ENCODE assay signal across 16 cellular contexts in the genomic region with DNA sequence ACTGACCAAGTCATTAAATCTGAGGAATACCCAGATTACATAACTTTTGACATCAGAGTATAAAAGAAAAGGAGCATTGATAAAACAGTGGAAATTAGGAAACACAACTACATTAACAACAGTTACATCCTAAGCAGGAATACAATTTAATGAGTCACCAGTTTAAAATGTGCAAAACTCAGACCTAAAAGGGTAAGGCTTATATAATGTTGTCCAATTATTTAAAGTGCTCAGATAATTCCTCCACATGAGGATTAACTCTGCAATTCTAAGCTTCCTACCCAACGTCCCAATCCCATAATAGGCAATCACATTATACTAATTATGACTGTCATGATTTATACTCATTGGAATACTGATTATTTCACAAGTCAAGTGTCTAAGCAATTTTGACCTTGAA. TPM values are rescaled to one million over a fixed set of nuclear protein-coding genes. Genes with fewer than 3 reads are reported as not detected.
DNase-seq lines count a peak whose midpoint lies in the region; ATAC-seq and TF ChIP-seq lines count a peak whose summit lies in the region.
"Had no signal": no experiment of that assay in that cellular context is flagged by ENCODE, and none has a peak within 500 bp of the region (broad histone marks: within the 10 kb centered on the region; RNA-seq: fewer than 3 reads in every experiment).

No MANE protein-coding gene starts in this region.

- no peaks in the 10 kb centered on the region for H3K36me3 ChIP-seq in PC-3 (ENCODE audit: low read depth, low read length)
- H3K36me3 ChIP-seq: ascending aorta, thoracic aorta had no signal

- no peaks in the 10 kb centered on the region for H3K9me2 ChIP-seq in PC-3 (replicated peaks; ENCODE audit: low read length)

- DNase-seq in EH (ENCODE audit: low read depth) (peak; percentile 82), PC-3 (peak; percentile 56), dermis blood vessel endothelial cell (peak; percentile 54), omental fat pad (ENCODE audit: low spot score) (no peak), NCI-H748 treated with DMSO at 0.1 percent for 48 hours (lab: John Stamatoyannopoulos, UW) (no peak), Ammon's horn (ENCODE audit: low spot score) (no peak), head of caudate nucleus (no peak)
- DNase-seq: activated CD8-positive, alpha-beta T cell treated with anti-CD3 and anti-CD28 coated beads, Interleukin-2, amount 10 ng/mL, durations not matched to agents 7 days and 5 days; activated effector memory CD4-positive, alpha-beta T cell treated with Interleukin-2 at 50 U/mL for 16 hours; DND-41; effector memory CD4-positive, alpha-beta T cell; kidney glomerular epithelial cell had no signal

- H2AFZ ChIP-seq in PC-3 (ENCODE audit: low read length), result no peak overlapping the region

- no TSS peak for BruUV-seq in PC-3 (replicated peaks; lab: Mats Ljungman, UMichigan)

- H3K27me3 ChIP-seq in PC-3 (ENCODE audit: low read length), result no peaks in the 10 kb centered on the region
- H3K27me3 ChIP-seq: ascending aorta had no signal

- H3K27ac ChIP-seq in PC-3 (ENCODE audit: low read length), result no peak overlapping the region
- H3K27ac ChIP-seq: ascending aorta, C4-2B had no signal

- H3K4me3 ChIP-seq in PC-3 (ENCODE audit: low read length), result no peak overlapping the region
- H3K4me3 ChIP-seq: ascending aorta, thoracic aorta had no signal

- no peaks in the 10 kb centered on the region for H3K9me3 ChIP-seq in PC-3 (ENCODE audit: low read length)
- H3K9me3 ChIP-seq: ascending aorta, thoracic aorta had no signal

- TF ChIP-seq CTCF in PC-3 (conservative IDR thresholded peaks at IDR 0.05; ENCODE audit: low read depth, low read length) (no peak), omental fat pad (IDR thresholded peaks at IDR 0.05) (no peak)

- intact Hi-C loops in PC-3 (cut with micrococcal nuclease) (no loop called here), head of caudate nucleus (cut with DNase I) (loop anchor here (10.0 kb wide), 1 partner anchor 54 kb away; no protein-coding TSS in a partner anchor)

- POLR2A ChIA-PET in PC-3 (lab: Charles Lee; ENCODE audit: unreplicated experiment), result no interaction called here

- H3K4me1 ChIP-seq in PC-3 (ENCODE audit: insufficient read depth, low read length), result peaks cover 9% of the 10 kb centered on the region

- CTCF ChIA-PET in PC-3 (lab: Charles Lee), result no interaction called here

- no peak overlapping the region for H3K9ac ChIP-seq in PC-3 (ENCODE audit: low read length)

- H3K79me2 ChIP-seq in PC-3 (ENCODE audit: low read length), result peaks cover 40% of the 10 kb centered on the region

- H3K4me2 ChIP-seq in PC-3 (ENCODE audit: low read length), result peak overlapping the region; percentile 13; the same call in 1 of the 2 replicates

- peak; percentile 70 for ATAC-seq in PC-3
- peak; percentile 11 for ATAC-seq in omental fat pad (ENCODE audit: low FRiP score)
- ATAC-seq in GM21423 (IDR thresholded peaks at IDR 0.05; ENCODE audit: unreplicated experiment), result no peak
- ATAC-seq: activated CD8-positive, alpha-beta T cell treated with anti-CD3 and anti-CD28 coated beads, Interleukin-2, amount 10 ng/mL, durations not matched to agents 7 days and 5 days had no signal

- no peaks in the 10 kb centered on the region for H4K20me1 ChIP-seq in PC-3 (ENCODE audit: low read length)

- H3F3A ChIP-seq in PC-3 (ENCODE audit: low read length, unreplicated experiment), result no peaks in the 10 kb centered on the region

RNA-seq across cellular contexts. Expression of gene ABL2, which starts 50.5 kb away (rescaled TPM):
- total RNA-seq in PC-3 (2014; rRNA removed) (15.9 and 19.2 TPM in 2 replicates), dermis blood vessel endothelial cell (77.1 and 80.7 TPM in 2 replicates), omental fat pad (100 to 1,000 TPM in 1 of 4 donors, 10 to 100 TPM in 3; 19.1 to 128 (median 39.9) TPM)

Comparison
In these comparisons a context has a peak if more than half of its experiments do, and no peak if none do; other contexts are left out.
1. DNase-seq: peak in EH (single experiment), PC-3 (single experiment) and dermis blood vessel endothelial cell (single experiment); none in omental fat pad (single experiment), NCI-H748 treated with DMSO at 0.1 percent for 48 hours (single experiment), Ammon's horn (single experiment) and head of caudate nucleus (0 of 42).